In the genomic region with DNA sequence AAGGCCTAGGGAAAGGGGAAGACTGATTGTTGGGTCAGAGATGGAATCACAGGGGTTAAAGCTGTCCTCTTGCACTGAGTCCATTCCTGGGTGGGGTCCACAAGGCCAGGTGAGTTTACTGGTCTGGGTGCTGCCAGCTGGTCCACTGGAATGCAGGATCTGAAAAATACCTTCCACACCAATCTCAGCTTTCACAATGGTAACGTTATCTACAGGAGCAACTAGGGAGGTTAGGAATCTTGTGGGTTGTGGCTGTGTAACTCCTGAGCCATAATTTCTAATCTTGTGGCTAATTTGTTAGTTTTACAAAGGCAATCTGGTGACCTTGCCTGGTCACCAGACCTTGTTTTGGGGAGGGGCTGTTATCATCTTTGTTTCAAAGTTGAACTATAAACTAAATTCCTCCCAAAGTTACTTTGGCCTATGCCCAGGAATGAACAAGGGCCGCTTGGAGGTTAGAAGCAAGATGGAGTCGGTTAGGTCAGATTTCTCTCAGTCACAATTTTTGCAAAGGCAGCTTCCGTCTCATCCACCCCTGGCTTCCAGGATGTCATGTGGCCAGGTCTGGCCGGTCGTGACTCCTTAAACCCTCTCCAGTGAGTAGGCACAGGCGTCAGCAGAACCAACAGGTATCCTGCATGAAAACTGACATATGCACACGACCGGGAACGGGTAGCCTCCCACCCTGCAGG, we compare ENCODE assay signal across 1 cellular context.
TF ChIP-seq lines count a peak whose summit lies in the region.

No MANE protein-coding gene starts in this region.

TF ChIP-seq in HepG2, 621 proteins besides CTCF, POLR2A, EP300 and RAD21 (continued from another document and continues in another):
- TF ChIP-seq, protein P1, sequence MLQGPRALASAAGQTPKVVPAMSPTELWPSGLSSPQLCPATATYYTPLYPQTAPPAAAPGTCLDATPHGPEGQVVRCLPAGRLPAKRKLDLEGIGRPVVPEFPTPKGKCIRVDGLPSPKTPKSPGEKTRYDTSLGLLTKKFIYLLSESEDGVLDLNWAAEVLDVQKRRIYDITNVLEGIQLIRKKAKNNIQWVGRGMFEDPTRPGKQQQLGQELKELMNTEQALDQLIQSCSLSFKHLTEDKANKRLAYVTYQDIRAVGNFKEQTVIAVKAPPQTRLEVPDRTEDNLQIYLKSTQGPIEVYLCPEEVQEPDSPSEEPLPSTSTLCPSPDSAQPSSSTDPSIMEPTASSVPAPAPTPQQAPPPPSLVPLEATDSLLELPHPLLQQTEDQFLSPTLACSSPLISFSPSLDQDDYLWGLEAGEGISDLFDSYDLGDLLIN (CRISPR knock-in tag; IDR thresholded peaks at IDR 0.05; ENCODE audit: borderline replicate concordance): no peak
- TF ChIP-seq, protein P2, sequence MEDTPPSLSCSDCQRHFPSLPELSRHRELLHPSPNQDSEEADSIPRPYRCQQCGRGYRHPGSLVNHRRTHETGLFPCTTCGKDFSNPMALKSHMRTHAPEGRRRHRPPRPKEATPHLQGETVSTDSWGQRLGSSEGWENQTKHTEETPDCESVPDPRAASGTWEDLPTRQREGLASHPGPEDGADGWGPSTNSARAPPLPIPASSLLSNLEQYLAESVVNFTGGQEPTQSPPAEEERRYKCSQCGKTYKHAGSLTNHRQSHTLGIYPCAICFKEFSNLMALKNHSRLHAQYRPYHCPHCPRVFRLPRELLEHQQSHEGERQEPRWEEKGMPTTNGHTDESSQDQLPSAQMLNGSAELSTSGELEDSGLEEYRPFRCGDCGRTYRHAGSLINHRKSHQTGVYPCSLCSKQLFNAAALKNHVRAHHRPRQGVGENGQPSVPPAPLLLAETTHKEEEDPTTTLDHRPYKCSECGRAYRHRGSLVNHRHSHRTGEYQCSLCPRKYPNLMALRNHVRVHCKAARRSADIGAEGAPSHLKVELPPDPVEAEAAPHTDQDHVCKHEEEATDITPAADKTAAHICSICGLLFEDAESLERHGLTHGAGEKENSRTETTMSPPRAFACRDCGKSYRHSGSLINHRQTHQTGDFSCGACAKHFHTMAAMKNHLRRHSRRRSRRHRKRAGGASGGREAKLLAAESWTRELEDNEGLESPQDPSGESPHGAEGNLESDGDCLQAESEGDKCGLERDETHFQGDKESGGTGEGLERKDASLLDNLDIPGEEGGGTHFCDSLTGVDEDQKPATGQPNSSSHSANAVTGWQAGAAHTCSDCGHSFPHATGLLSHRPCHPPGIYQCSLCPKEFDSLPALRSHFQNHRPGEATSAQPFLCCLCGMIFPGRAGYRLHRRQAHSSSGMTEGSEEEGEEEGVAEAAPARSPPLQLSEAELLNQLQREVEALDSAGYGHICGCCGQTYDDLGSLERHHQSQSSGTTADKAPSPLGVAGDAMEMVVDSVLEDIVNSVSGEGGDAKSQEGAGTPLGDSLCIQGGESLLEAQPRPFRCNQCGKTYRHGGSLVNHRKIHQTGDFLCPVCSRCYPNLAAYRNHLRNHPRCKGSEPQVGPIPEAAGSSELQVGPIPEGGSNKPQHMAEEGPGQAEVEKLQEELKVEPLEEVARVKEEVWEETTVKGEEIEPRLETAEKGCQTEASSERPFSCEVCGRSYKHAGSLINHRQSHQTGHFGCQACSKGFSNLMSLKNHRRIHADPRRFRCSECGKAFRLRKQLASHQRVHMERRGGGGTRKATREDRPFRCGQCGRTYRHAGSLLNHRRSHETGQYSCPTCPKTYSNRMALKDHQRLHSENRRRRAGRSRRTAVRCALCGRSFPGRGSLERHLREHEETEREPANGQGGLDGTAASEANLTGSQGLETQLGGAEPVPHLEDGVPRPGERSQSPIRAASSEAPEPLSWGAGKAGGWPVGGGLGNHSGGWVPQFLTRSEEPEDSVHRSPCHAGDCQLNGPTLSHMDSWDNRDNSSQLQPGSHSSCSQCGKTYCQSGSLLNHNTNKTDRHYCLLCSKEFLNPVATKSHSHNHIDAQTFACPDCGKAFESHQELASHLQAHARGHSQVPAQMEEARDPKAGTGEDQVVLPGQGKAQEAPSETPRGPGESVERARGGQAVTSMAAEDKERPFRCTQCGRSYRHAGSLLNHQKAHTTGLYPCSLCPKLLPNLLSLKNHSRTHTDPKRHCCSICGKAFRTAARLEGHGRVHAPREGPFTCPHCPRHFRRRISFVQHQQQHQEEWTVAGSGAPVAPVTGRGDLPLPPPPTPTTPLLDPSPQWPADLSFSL (CRISPR knock-in tag; IDR thresholded peaks at IDR 0.05): no peak
- no peak for TF ChIP-seq HMGA1 (CRISPR knock-in tag; conservative IDR thresholded peaks at IDR 0.05)
- TF ChIP-seq, protein P3, sequence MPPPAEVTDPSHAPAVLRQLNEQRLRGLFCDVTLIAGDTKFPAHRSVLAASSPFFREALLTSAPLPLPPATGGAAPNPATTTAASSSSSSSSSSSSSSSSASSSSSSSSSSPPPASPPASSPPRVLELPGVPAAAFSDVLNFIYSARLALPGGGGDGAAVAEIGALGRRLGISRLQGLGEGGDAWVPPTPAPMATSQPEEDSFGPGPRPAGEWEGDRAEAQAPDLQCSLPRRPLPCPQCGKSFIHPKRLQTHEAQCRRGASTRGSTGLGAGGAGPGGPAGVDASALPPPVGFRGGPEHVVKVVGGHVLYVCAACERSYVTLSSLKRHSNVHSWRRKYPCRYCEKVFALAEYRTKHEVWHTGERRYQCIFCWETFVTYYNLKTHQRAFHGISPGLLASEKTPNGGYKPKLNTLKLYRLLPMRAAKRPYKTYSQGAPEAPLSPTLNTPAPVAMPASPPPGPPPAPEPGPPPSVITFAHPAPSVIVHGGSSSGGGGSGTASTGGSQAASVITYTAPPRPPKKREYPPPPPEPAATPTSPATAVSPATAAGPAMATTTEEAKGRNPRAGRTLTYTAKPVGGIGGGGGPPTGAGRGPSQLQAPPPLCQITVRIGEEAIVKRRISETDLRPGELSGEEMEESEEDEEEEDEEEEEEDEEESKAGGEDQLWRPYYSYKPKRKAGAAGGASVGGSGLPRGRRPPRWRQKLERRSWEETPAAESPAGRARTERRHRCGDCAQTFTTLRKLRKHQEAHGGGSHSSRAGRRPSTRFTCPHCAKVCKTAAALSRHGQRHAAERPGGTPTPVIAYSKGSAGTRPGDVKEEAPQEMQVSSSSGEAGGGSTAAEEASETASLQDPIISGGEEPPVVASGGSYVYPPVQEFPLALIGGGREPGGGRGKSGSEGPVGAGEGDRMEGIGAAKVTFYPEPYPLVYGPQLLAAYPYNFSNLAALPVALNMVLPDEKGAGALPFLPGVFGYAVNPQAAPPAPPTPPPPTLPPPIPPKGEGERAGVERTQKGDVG (CRISPR knock-in tag; IDR thresholded peaks at IDR 0.05; ENCODE audit: borderline replicate concordance): no peak
- TF ChIP-seq, protein P4, sequence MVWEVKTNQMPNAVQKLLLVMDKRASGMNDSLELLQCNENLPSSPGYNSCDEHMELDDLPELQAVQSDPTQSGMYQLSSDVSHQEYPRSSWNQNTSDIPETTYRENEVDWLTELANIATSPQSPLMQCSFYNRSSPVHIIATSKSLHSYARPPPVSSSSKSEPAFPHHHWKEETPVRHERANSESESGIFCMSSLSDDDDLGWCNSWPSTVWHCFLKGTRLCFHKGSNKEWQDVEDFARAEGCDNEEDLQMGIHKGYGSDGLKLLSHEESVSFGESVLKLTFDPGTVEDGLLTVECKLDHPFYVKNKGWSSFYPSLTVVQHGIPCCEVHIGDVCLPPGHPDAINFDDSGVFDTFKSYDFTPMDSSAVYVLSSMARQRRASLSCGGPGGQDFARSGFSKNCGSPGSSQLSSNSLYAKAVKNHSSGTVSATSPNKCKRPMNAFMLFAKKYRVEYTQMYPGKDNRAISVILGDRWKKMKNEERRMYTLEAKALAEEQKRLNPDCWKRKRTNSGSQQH (CRISPR knock-in tag; IDR thresholded peaks at IDR 0.05; ENCODE audit: low read depth): no peak
- TF ChIP-seq, protein P5, sequence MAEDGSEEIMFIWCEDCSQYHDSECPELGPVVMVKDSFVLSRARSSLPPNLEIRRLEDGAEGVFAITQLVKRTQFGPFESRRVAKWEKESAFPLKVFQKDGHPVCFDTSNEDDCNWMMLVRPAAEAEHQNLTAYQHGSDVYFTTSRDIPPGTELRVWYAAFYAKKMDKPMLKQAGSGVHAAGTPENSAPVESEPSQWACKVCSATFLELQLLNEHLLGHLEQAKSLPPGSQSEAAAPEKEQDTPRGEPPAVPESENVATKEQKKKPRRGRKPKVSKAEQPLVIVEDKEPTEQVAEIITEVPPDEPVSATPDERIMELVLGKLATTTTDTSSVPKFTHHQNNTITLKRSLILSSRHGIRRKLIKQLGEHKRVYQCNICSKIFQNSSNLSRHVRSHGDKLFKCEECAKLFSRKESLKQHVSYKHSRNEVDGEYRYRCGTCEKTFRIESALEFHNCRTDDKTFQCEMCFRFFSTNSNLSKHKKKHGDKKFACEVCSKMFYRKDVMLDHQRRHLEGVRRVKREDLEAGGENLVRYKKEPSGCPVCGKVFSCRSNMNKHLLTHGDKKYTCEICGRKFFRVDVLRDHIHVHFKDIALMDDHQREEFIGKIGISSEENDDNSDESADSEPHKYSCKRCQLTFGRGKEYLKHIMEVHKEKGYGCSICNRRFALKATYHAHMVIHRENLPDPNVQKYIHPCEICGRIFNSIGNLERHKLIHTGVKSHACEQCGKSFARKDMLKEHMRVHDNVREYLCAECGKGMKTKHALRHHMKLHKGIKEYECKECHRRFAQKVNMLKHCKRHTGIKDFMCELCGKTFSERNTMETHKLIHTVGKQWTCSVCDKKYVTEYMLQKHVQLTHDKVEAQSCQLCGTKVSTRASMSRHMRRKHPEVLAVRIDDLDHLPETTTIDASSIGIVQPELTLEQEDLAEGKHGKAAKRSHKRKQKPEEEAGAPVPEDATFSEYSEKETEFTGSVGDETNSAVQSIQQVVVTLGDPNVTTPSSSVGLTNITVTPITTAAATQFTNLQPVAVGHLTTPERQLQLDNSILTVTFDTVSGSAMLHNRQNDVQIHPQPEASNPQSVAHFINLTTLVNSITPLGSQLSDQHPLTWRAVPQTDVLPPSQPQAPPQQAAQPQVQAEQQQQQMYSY (CRISPR knock-in tag; IDR thresholded peaks at IDR 0.05): 0 out of 2 replicates have a peak, but pooled peaks have one; percentile 58
- peak; percentile 80 for TF ChIP-seq HNF4A (CRISPR knock-in tag; IDR thresholded peaks at IDR 0.05)
- TF ChIP-seq PRPF4 (IDR thresholded peaks at IDR 0.05; ENCODE audit: low read depth, low read length, poor library complexity, severe bottlenecking): no peak
- no peak for TF ChIP-seq SMARCE1 (IDR thresholded peaks at IDR 0.05; ENCODE audit: borderline replicate concordance)
- TF ChIP-seq ZNF333 (CRISPR knock-in tag; IDR thresholded peaks at IDR 0.05; ENCODE audit: borderline replicate concordance): no peak
- no peak for TF ChIP-seq ZNF775 (CRISPR knock-in tag; IDR thresholded peaks at IDR 0.05; ENCODE audit: borderline replicate concordance)
- TF ChIP-seq, protein P6, sequence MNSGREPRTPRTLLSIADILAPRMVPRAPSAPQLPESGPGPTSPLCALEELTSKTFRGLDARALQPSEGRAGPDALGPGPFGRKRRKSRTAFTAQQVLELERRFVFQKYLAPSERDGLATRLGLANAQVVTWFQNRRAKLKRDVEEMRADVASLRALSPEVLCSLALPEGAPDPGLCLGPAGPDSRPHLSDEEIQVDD (CRISPR knock-in tag; IDR thresholded peaks at IDR 0.05; ENCODE audit: borderline replicate concordance): no peak
- 0 out of 2 replicates have a peak, but pooled peaks have one; percentile 28 for TF ChIP-seq ZNF264 (CRISPR knock-in tag; IDR thresholded peaks at IDR 0.05)
- TF ChIP-seq, protein P7, sequence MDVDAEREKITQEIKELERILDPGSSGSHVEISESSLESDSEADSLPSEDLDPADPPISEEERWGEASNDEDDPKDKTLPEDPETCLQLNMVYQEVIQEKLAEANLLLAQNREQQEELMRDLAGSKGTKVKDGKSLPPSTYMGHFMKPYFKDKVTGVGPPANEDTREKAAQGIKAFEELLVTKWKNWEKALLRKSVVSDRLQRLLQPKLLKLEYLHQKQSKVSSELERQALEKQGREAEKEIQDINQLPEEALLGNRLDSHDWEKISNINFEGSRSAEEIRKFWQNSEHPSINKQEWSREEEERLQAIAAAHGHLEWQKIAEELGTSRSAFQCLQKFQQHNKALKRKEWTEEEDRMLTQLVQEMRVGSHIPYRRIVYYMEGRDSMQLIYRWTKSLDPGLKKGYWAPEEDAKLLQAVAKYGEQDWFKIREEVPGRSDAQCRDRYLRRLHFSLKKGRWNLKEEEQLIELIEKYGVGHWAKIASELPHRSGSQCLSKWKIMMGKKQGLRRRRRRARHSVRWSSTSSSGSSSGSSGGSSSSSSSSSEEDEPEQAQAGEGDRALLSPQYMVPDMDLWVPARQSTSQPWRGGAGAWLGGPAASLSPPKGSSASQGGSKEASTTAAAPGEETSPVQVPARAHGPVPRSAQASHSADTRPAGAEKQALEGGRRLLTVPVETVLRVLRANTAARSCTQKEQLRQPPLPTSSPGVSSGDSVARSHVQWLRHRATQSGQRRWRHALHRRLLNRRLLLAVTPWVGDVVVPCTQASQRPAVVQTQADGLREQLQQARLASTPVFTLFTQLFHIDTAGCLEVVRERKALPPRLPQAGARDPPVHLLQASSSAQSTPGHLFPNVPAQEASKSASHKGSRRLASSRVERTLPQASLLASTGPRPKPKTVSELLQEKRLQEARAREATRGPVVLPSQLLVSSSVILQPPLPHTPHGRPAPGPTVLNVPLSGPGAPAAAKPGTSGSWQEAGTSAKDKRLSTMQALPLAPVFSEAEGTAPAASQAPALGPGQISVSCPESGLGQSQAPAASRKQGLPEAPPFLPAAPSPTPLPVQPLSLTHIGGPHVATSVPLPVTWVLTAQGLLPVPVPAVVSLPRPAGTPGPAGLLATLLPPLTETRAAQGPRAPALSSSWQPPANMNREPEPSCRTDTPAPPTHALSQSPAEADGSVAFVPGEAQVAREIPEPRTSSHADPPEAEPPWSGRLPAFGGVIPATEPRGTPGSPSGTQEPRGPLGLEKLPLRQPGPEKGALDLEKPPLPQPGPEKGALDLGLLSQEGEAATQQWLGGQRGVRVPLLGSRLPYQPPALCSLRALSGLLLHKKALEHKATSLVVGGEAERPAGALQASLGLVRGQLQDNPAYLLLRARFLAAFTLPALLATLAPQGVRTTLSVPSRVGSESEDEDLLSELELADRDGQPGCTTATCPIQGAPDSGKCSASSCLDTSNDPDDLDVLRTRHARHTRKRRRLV (CRISPR knock-in tag; IDR thresholded peaks at IDR 0.05): no peak
- TF ChIP-seq, protein P8, sequence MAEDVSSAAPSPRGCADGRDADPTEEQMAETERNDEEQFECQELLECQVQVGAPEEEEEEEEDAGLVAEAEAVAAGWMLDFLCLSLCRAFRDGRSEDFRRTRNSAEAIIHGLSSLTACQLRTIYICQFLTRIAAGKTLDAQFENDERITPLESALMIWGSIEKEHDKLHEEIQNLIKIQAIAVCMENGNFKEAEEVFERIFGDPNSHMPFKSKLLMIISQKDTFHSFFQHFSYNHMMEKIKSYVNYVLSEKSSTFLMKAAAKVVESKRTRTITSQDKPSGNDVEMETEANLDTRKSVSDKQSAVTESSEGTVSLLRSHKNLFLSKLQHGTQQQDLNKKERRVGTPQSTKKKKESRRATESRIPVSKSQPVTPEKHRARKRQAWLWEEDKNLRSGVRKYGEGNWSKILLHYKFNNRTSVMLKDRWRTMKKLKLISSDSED (CRISPR knock-in tag; IDR thresholded peaks at IDR 0.05): no peak
- TF ChIP-seq, protein P9, sequence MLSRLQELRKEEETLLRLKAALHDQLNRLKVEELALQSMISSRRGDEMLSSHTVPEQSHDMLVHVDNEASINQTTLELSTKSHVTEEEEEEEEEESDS (CRISPR knock-in tag; IDR thresholded peaks at IDR 0.05; ENCODE audit: borderline replicate concordance): no peak
- TF ChIP-seq ZNF430 (CRISPR knock-in tag; IDR thresholded peaks at IDR 0.05): no peak
- TF ChIP-seq SALL1 (CRISPR knock-in tag; IDR thresholded peaks at IDR 0.05): 0 out of 2 replicates have a peak, but pooled peaks have one; percentile 27
- 0 out of 2 replicates have a peak, but pooled peaks have one; percentile 47 for TF ChIP-seq ZBTB20 (CRISPR knock-in tag; IDR thresholded peaks at IDR 0.05; ENCODE audit: borderline replicate concordance, low read depth)
- TF ChIP-seq ZNF75D (CRISPR knock-in tag; IDR thresholded peaks at IDR 0.05; ENCODE audit: borderline replicate concordance): no peak
- no peak for TF ChIP-seq ZFYVE20 (CRISPR knock-in tag; IDR thresholded peaks at IDR 0.05; ENCODE audit: borderline replicate concordance, low read depth)
- TF ChIP-seq MAFK (conservative IDR thresholded peaks at IDR 0.05 in 1 of 2, IDR thresholded peaks at IDR 0.05 in 1 of 2; ENCODE audit: low read length in 2 of 2): no peak
- TF ChIP-seq ZKSCAN8 (CRISPR knock-in tag; IDR thresholded peaks at IDR 0.05; ENCODE audit: borderline replicate concordance): no peak
- TF ChIP-seq ZMYM4 (CRISPR knock-in tag; IDR thresholded peaks at IDR 0.05): peak; percentile 35; the same call in 1 of the 2 replicates
